Comparison of ENCODE assay signal across 14 cellular contexts in the genomic region with DNA sequence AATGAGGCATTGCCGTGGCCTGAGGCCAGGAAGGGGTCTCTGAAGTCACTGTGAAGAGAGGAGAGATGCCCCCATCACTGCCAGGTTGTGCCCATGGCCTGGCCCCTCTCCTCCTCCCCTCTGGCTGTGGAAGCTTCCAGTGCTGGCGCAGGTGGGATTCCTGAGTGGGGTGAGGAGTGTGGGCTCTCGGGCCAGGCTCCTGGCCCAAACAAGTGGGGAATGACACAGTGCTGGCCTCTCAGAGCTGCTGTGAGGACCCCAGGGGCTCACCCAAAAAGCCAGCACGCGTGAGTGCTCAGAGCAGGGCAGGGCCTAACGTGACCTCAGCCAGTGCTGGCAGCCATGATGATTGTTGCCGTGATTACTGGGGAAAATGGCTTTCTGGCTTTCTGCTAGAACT. TPM values are rescaled to one million over a fixed set of nuclear protein-coding genes. Genes with fewer than 3 reads are reported as not detected.
DNase-seq lines count a peak whose midpoint lies in the region; ATAC-seq and TF ChIP-seq lines count a peak whose summit lies in the region.
"Had no signal": no experiment of that assay in that cellular context is flagged by ENCODE, and none has a peak within 500 bp of the region (broad histone marks: within the 10 kb centered on the region; RNA-seq: fewer than 3 reads in every experiment).

No MANE protein-coding gene starts in this region.

- no peak overlapping the region for H2AFZ ChIP-seq in osteoblast (ENCODE audit: low read length)

- peaks cover 74% of the 10 kb centered on the region for H3K4me1 Mint-ChIP-seq in CD4-positive, alpha-beta T cell (ENCODE audit: low read depth)
- H3K4me1 Mint-ChIP-seq in dendritic cell treated with granulocyte-macrophage colony-stimulating factor and Interleukin-4, amounts not matched to agents 40 ng/mL and 50 ng/mL, for 4 days (ENCODE audit: low read depth), result peaks cover 36% of the 10 kb centered on the region

- TF ChIP-seq POLR2A in gastrocnemius medialis (IDR thresholded peaks at IDR 0.05), result no peak

- no peak for TF ChIP-seq CTCF in CD4-positive, alpha-beta T cell (IDR thresholded peaks at IDR 0.05)
- TF ChIP-seq CTCF in osteoblast (IDR thresholded peaks at IDR 0.05; ENCODE audit: extremely low read depth, low read depth, low read length) (no peak), gastrocnemius medialis (IDR thresholded peaks at IDR 0.05 in 4 of 5, conservative IDR thresholded peaks at IDR 0.05 in 1 of 5) (no peak)

- peaks cover 38% of the 10 kb centered on the region for H3K36me3 Mint-ChIP-seq in CD4-positive, alpha-beta T cell (ENCODE audit: low read depth)
- peaks cover 100% of the 10 kb centered on the region for H3K36me3 Mint-ChIP-seq in dendritic cell treated with granulocyte-macrophage colony-stimulating factor and Interleukin-4, amounts not matched to agents 40 ng/mL and 50 ng/mL, for 4 days (ENCODE audit: low read depth)

- no peak overlapping the region for H3K4me3 Mint-ChIP-seq in CD4-positive, alpha-beta T cell
- H3K4me3 Mint-ChIP-seq in dendritic cell treated with granulocyte-macrophage colony-stimulating factor and Interleukin-4, amounts not matched to agents 40 ng/mL and 50 ng/mL, for 4 days, result no peak overlapping the region

- peak overlapping the region; percentile 98 for H3K27ac Mint-ChIP-seq in CD4-positive, alpha-beta T cell
- peak overlapping the region; percentile 3 for H3K27ac Mint-ChIP-seq in dendritic cell treated with granulocyte-macrophage colony-stimulating factor and Interleukin-4, amounts not matched to agents 40 ng/mL and 50 ng/mL, for 4 days

- H4K20me1 ChIP-seq in osteoblast (ENCODE audit: insufficient read depth, low read length), result no peaks in the 10 kb centered on the region

- POLR2A ChIA-PET in CD4-positive, alpha-beta T cell (lab: Charles Lee), result interaction anchor here (3.1 kb wide), 1 partner anchor 11 kb away, joined by 21 read pairs; no protein-coding TSS in a partner anchor

- H3K9me3 ChIP-seq in CD4-positive, alpha-beta T cell (ENCODE audit: control insufficient read depth, low read length), result no peaks in the 10 kb centered on the region
- H3K9me3 ChIP-seq in KOPT-K1 (ENCODE audit: insufficient read depth, low read length, poor library complexity, severe bottlenecking) (peaks cover 12% of the 10 kb centered on the region), osteoblast (ENCODE audit: low read depth, low read length) (no peaks in the 10 kb centered on the region), gastrocnemius medialis (no peaks in the 10 kb centered on the region), aorta (ENCODE audit: control insufficient read depth, low read length) (no peaks in the 10 kb centered on the region), MG63 (no peaks in the 10 kb centered on the region)

- H3K36me3 ChIP-seq in KOPT-K1 (ENCODE audit: insufficient read depth, low read length) (peaks cover 35% of the 10 kb centered on the region), osteoblast (ENCODE audit: insufficient read depth, low read length) (peaks cover 14% of the 10 kb centered on the region), gastrocnemius medialis (no peaks in the 10 kb centered on the region), aorta (ENCODE audit: control insufficient read depth in 1 of 2, insufficient read depth in 2 of 2, low read length in 1 of 2) (no peaks in the 10 kb centered on the region), MG63 (peaks cover 7% of the 10 kb centered on the region)

- H3K4me2 ChIP-seq in osteoblast (ENCODE audit: insufficient read depth, low read length), result no peak overlapping the region

- H3K27me3 Mint-ChIP-seq in CD4-positive, alpha-beta T cell, result no peaks in the 10 kb centered on the region
- H3K27me3 Mint-ChIP-seq in dendritic cell treated with granulocyte-macrophage colony-stimulating factor and Interleukin-4, amounts not matched to agents 40 ng/mL and 50 ng/mL, for 4 days, result no peaks in the 10 kb centered on the region

- H3K9me3 Mint-ChIP-seq in CD4-positive, alpha-beta T cell, result no peaks in the 10 kb centered on the region
- H3K9me3 Mint-ChIP-seq in dendritic cell treated with granulocyte-macrophage colony-stimulating factor and Interleukin-4, amounts not matched to agents 40 ng/mL and 50 ng/mL, for 4 days, result peaks cover 9% of the 10 kb centered on the region

- CTCF ChIA-PET in CD4-positive, alpha-beta T cell (lab: Charles Lee), result interaction anchor here (0.5 kb wide), 1 partner anchor 1264 kb away, joined by 3 read pairs; no protein-coding TSS in a partner anchor

- DNase-seq in CD4-positive, alpha-beta T cell, result no peak
- DNase-seq in osteoblast (ENCODE audit: insufficient read length, low spot score, missing footprints) (peak; percentile 48), gastrocnemius medialis (no peak), aorta (no peak), MG63 (no peak)
- DNase-seq: effector CD8-positive, alpha-beta T cell; foreskin keratinocyte; KBM-7; NCI-H187; NCI-H82 had no signal

- H3K27me3 ChIP-seq in CD4-positive, alpha-beta T cell (ENCODE audit: control insufficient read depth, insufficient read depth, low read length), result no peaks in the 10 kb centered on the region
- H3K27me3 ChIP-seq in osteoblast (ENCODE audit: insufficient read depth, low read length) (no peaks in the 10 kb centered on the region), gastrocnemius medialis (no peaks in the 10 kb centered on the region), aorta (ENCODE audit: control insufficient read depth in 1 of 2, insufficient read depth in 2 of 2, low read length in 1 of 2) (no peaks in the 10 kb centered on the region), MG63 (no peaks in the 10 kb centered on the region)
- H3K27me3 ChIP-seq: foreskin keratinocyte had no signal

- WGBS in aorta, 2 donors, result 90 to 91% methylated on average over 6 to 7 of the region's 7 CpGs

- intact Hi-C loops in CD4-positive, alpha-beta T cell (cut with DNase I, micrococcal nuclease), result loop anchor here (5.0 kb wide), 2 partner anchors 33 to 42 kb away; no protein-coding TSS in a partner anchor
- intact Hi-C loops in dendritic cell treated with granulocyte-macrophage colony-stimulating factor and Interleukin-4, amounts not matched to agents 40 ng/mL and 50 ng/mL, for 4 days (cut with micrococcal nuclease), result no loop called here
- intact Hi-C loops in gastrocnemius medialis (cut with DNase I; ENCODE audit: low total_unique reads) (no loop called here), aorta (cut with DNase I) (loop anchor here (2.0 to 5.0 kb wide), 2 partner anchors 52 to 55 kb away; a partner anchor contains a TSS)

- H3K79me2 ChIP-seq in osteoblast (ENCODE audit: insufficient read depth, low read length), result peaks cover 12% of the 10 kb centered on the region

- H3K4me1 ChIP-seq in osteoblast (ENCODE audit: insufficient read depth, low read length) (peaks cover 47% of the 10 kb centered on the region), gastrocnemius medialis (peaks cover 48 to 55% of the 10 kb centered on the region in 2 donors), aorta (ENCODE audit: control insufficient read depth in 1 of 2, insufficient read depth in 2 of 2, low read length in 2 of 2) (no peaks in the 10 kb centered on the region)
- H3K4me1 ChIP-seq: foreskin keratinocyte had no signal

- no peak for ATAC-seq in CD4-positive, alpha-beta T cell (ENCODE audit: poor library complexity)
- ATAC-seq in gastrocnemius medialis (no peak), aorta (ENCODE audit: low FRiP score) (no peak)
- ATAC-seq: foreskin keratinocyte, Right ventricle myocardium inferior had no signal

- no peak overlapping the region for H3K4me3 ChIP-seq in osteoblast (ENCODE audit: insufficient read depth, low read length)
- no peak overlapping the region for H3K4me3 ChIP-seq in gastrocnemius medialis
- no peak overlapping the region for H3K4me3 ChIP-seq in aorta (ENCODE audit: low read length in 2 of 2)
- H3K4me3 ChIP-seq in MG63, result no peak overlapping the region

- in situ Hi-C loops in gastrocnemius medialis (cut with MboI; ENCODE audit: low sequenced_read_pairs in 4 of 4), result loop anchor here in 1 of 4 donors (10.0 kb wide), 1 partner anchor 55 kb away; a partner anchor contains a TSS

- H3K27ac ChIP-seq in CD4-positive, alpha-beta T cell (ENCODE audit: low read depth, low read length), result no peak overlapping the region
- peak overlapping the region; percentile 70 for H3K27ac ChIP-seq in KOPT-K1 (ENCODE audit: low read depth, low read length, poor library complexity, severe bottlenecking)
- peak overlapping the region; percentile 86 for H3K27ac ChIP-seq in osteoblast (ENCODE audit: low read depth, low read length)
- peak overlapping the region in 1 of 4 donors; percentile 91 for H3K27ac ChIP-seq in gastrocnemius medialis
- H3K27ac ChIP-seq in aorta (ENCODE audit: low read depth in 1 of 2, low read length in 2 of 2), result no peak overlapping the region
- H3K27ac ChIP-seq: C4-2B, foreskin keratinocyte had no signal

RNA-seq across cellular contexts. Expression of a gene that starts 53.5 kb away (rescaled TPM):
- total RNA-seq in CD4-positive, alpha-beta T cell, result 10 to 100 TPM; 15.4 to 16.4 TPM
- total RNA-seq in osteoblast (54.2 and 56.5 TPM in 2 replicates), gastrocnemius medialis (100 to 1,000 TPM in 1 of 4 donors, 10 to 100 TPM in 3; 42.6 to 160 (median 93.9) TPM), aorta (10 to 100 TPM; 65.7 to 87.4 TPM)
- polyA plus RNA-seq in aorta, result 10 to 100 TPM; 22.0 to 33.4 TPM
- 13.6 and 52.0 TPM in 2 replicates for total RNA-seq in MG63 (2014; rRNA removed; shearing (Covaris generic); ENCODE audit: low replicate concordance)

Comparison
In these comparisons a context has a peak if more than half of its experiments do, and no peak if none do; other contexts are left out.
1. H3K27ac ChIP-seq: peak in KOPT-K1 (single experiment) and osteoblast (single experiment); none in CD4-positive, alpha-beta T cell (single experiment) and aorta (0 of 2).
2. intact Hi-C loops: an anchor here in CD4-positive, alpha-beta T cell (5.0 kb wide) and aorta (2.0 to 5.0 kb wide); none called in dendritic cell treated with granulocyte-macrophage colony-stimulating factor and Interleukin-4, amounts not matched to agents 40 ng/mL and 50 ng/mL, for 4 days and gastrocnemius medialis.